8 cellular contexts compared by ENCODE assay signal in genomic region chr17:1491406-1492248, GRCh38. TPM values are rescaled to one million over a fixed set of nuclear protein-coding genes. Genes with fewer than 3 reads are reported as not detected.
A peak's percentile ranks its signal among the peaks of the same experiment; 100 is the strongest.
DNase-seq lines count a peak whose midpoint lies in the region; ATAC-seq and TF ChIP-seq lines count a peak whose summit lies in the region.

No MANE protein-coding gene starts in this region.

- H3K9me3 ChIP-seq in liver (ENCODE audit: control insufficient read depth in 4 of 4, low read length in 3 of 4) (no peaks in the 10 kb centered on the region), stomach smooth muscle (ENCODE audit: control insufficient read depth in 2 of 2, low read length in 2 of 2) (no peaks in the 10 kb centered on the region)

- TF ChIP-seq RAD21 in liver (IDR thresholded peaks at IDR 0.05): no peak

- H3K9ac ChIP-seq in liver (ENCODE audit: low read depth in 1 of 2, low read length in 2 of 2): peak overlapping the region in 1 of 2 donors; percentile 28
- H3K9ac ChIP-seq in stomach smooth muscle (ENCODE audit: low read length in 2 of 2): peak overlapping the region; percentile 71 to 73

- no peaks in the 10 kb centered on the region for H3K9me3 Mint-ChIP-seq in T-helper 1 cell treated with Interleukin-12 subunit alpha and Interleukin-12 subunit beta and Interleukin-4 antibody, amounts not matched to agents 30 μg/mL and 1 μg/mL, for 36 hours
- H3K9me3 Mint-ChIP-seq in dendritic cell treated with granulocyte-macrophage colony-stimulating factor and Interleukin-4, amounts not matched to agents 40 ng/mL and 50 ng/mL, for 4 days: no peaks in the 10 kb centered on the region

- H3K4me1 Mint-ChIP-seq in T-helper 1 cell treated with Interleukin-12 subunit alpha and Interleukin-12 subunit beta and Interleukin-4 antibody, amounts not matched to agents 30 μg/mL and 1 μg/mL, for 36 hours (ENCODE audit: low read depth): peaks cover 16% of the 10 kb centered on the region
- H3K4me1 Mint-ChIP-seq in dendritic cell treated with granulocyte-macrophage colony-stimulating factor and Interleukin-4, amounts not matched to agents 40 ng/mL and 50 ng/mL, for 4 days (ENCODE audit: low read depth): peaks cover 67% of the 10 kb centered on the region

- peak overlapping the region; percentile 76 to 83 for H3K27ac ChIP-seq in liver (ENCODE audit: low read depth in 1 of 2, low read length in 2 of 2)
- H3K27ac ChIP-seq in stomach smooth muscle (ENCODE audit: low read length): peak overlapping the region; percentile 84

- H3K4me3 ChIP-seq in liver (ENCODE audit: low read depth in 1 of 3, low read length in 3 of 3) (peak overlapping the region; percentile 80 to 94 (median 85)), stomach smooth muscle (ENCODE audit: low read length in 2 of 2) (peak overlapping the region; percentile 57 to 79)

- H3K27ac Mint-ChIP-seq in T-helper 1 cell treated with Interleukin-12 subunit alpha and Interleukin-12 subunit beta and Interleukin-4 antibody, amounts not matched to agents 30 μg/mL and 1 μg/mL, for 36 hours: peak overlapping the region; percentile 71
- H3K27ac Mint-ChIP-seq in dendritic cell treated with granulocyte-macrophage colony-stimulating factor and Interleukin-4, amounts not matched to agents 40 ng/mL and 50 ng/mL, for 4 days: peak overlapping the region; percentile 86

- H3K36me3 ChIP-seq in liver (ENCODE audit: control insufficient read depth in 4 of 4, insufficient read depth in 3 of 4, low read depth in 1 of 4, low read length in 3 of 4) (peaks cover 1 to 20% (median 10%) of the 10 kb centered on the region in 4 donors), stomach smooth muscle (ENCODE audit: control insufficient read depth in 2 of 2, insufficient read depth in 2 of 2, low read length in 2 of 2) (peaks cover 0 to 7% of the 10 kb centered on the region in 2 donors)

- H3K27me3 Mint-ChIP-seq in T-helper 1 cell treated with Interleukin-12 subunit alpha and Interleukin-12 subunit beta and Interleukin-4 antibody, amounts not matched to agents 30 μg/mL and 1 μg/mL, for 36 hours (ENCODE audit: low read depth): no peaks in the 10 kb centered on the region
- peaks cover 12% of the 10 kb centered on the region for H3K27me3 Mint-ChIP-seq in dendritic cell treated with granulocyte-macrophage colony-stimulating factor and Interleukin-4, amounts not matched to agents 40 ng/mL and 50 ng/mL, for 4 days

- ATAC-seq in HG03108 (IDR thresholded peaks at IDR 0.05; ENCODE audit: unreplicated experiment) (peak; percentile 25), GM21390 (IDR thresholded peaks at IDR 0.05; ENCODE audit: unreplicated experiment) (no peak)

- H3K27me3 ChIP-seq in liver (ENCODE audit: control insufficient read depth in 4 of 4, insufficient read depth in 4 of 4, low read length in 3 of 4) (no peaks in the 10 kb centered on the region), stomach smooth muscle (ENCODE audit: control insufficient read depth in 1 of 2, insufficient read depth in 2 of 2, low read length in 2 of 2) (no peaks in the 10 kb centered on the region)

- peak overlapping the region; percentile 78 for H3K4me3 Mint-ChIP-seq in T-helper 1 cell treated with Interleukin-12 subunit alpha and Interleukin-12 subunit beta and Interleukin-4 antibody, amounts not matched to agents 30 μg/mL and 1 μg/mL, for 36 hours
- H3K4me3 Mint-ChIP-seq in dendritic cell treated with granulocyte-macrophage colony-stimulating factor and Interleukin-4, amounts not matched to agents 40 ng/mL and 50 ng/mL, for 4 days: peak overlapping the region; percentile 90

- peak; percentile 47 for DNase-seq in activated gamma-delta T cell (lab: John Stamatoyannopoulos, UW)
- DNase-seq in activated gamma-delta T cell treated with Interleukin-2 at 50 U/mL for 16 hours: no peak

- no peak for TF ChIP-seq CTCF in liver (IDR thresholded peaks at IDR 0.05; ENCODE audit: low read depth, low read length, missing input control)

- intact Hi-C loops in dendritic cell treated with granulocyte-macrophage colony-stimulating factor and Interleukin-4, amounts not matched to agents 40 ng/mL and 50 ng/mL, for 4 days (cut with micrococcal nuclease): loop anchor here (2.0 kb wide), 2 partner anchors 25 to 35 kb away; partner anchors contain the start of genes CRK and INPP5K

- peaks cover 1% of the 10 kb centered on the region for H3K36me3 Mint-ChIP-seq in T-helper 1 cell treated with Interleukin-12 subunit alpha and Interleukin-12 subunit beta and Interleukin-4 antibody, amounts not matched to agents 30 μg/mL and 1 μg/mL, for 36 hours (ENCODE audit: low read depth)
- peaks cover 50% of the 10 kb centered on the region for H3K36me3 Mint-ChIP-seq in dendritic cell treated with granulocyte-macrophage colony-stimulating factor and Interleukin-4, amounts not matched to agents 40 ng/mL and 50 ng/mL, for 4 days (ENCODE audit: low read depth)

- WGBS in liver: 3% methylated on average over 99 of the region's 99 CpGs

- peaks cover 14 to 52% (median 29%) of the 10 kb centered on the region in 4 donors for H3K4me1 ChIP-seq in liver (ENCODE audit: control insufficient read depth in 4 of 4, insufficient read depth in 4 of 4, low read length in 3 of 4)
- peaks cover 91% of the 10 kb centered on the region for H3K4me1 ChIP-seq in stomach smooth muscle (ENCODE audit: control insufficient read depth, insufficient read depth, low read length)

TF ChIP-seq in liver, 16 proteins besides CTCF, POLR2A, EP300 and RAD21:
- TF ChIP-seq SP1 (IDR thresholded peaks at IDR 0.05) (no peak), YY1 (IDR thresholded peaks at IDR 0.05) (no peak), HNF4G (IDR thresholded peaks at IDR 0.05) (no peak), MAX (IDR thresholded peaks at IDR 0.05) (no peak), FOXA1 (IDR thresholded peaks at IDR 0.05) (no peak)
- TF ChIP-seq, protein P1, sequence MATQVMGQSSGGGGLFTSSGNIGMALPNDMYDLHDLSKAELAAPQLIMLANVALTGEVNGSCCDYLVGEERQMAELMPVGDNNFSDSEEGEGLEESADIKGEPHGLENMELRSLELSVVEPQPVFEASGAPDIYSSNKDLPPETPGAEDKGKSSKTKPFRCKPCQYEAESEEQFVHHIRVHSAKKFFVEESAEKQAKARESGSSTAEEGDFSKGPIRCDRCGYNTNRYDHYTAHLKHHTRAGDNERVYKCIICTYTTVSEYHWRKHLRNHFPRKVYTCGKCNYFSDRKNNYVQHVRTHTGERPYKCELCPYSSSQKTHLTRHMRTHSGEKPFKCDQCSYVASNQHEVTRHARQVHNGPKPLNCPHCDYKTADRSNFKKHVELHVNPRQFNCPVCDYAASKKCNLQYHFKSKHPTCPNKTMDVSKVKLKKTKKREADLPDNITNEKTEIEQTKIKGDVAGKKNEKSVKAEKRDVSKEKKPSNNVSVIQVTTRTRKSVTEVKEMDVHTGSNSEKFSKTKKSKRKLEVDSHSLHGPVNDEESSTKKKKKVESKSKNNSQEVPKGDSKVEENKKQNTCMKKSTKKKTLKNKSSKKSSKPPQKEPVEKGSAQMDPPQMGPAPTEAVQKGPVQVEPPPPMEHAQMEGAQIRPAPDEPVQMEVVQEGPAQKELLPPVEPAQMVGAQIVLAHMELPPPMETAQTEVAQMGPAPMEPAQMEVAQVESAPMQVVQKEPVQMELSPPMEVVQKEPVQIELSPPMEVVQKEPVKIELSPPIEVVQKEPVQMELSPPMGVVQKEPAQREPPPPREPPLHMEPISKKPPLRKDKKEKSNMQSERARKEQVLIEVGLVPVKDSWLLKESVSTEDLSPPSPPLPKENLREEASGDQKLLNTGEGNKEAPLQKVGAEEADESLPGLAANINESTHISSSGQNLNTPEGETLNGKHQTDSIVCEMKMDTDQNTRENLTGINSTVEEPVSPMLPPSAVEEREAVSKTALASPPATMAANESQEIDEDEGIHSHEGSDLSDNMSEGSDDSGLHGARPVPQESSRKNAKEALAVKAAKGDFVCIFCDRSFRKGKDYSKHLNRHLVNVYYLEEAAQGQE (IDR thresholded peaks at IDR 0.05): no peak

RNA-seq across cellular contexts. Expression of gene MYO1C, which starts 0.9 kb away (rescaled TPM):
- total RNA-seq in liver: 10 to 100 TPM; 20.3 to 61.7 TPM
- polyA plus RNA-seq in liver: 10 to 100 TPM; 22.9 to 33.6 TPM

RNA-seq across cellular contexts. Expression of gene INPP5K, which starts 24.8 kb away (rescaled TPM):
- 10 to 100 TPM; 19.2 to 47.1 TPM for total RNA-seq in liver
- 10 to 100 TPM in 1 of 2 donors, 1 to 10 TPM in 1; 9.9 to 12.5 TPM for polyA plus RNA-seq in liver

RNA-seq across cellular contexts. Expression of gene CRK, which starts 35.6 kb away (rescaled TPM):
- total RNA-seq in liver: 10 to 100 TPM; 35.9 to 69.9 TPM
- 10 to 100 TPM; 29.5 to 33.7 TPM for polyA plus RNA-seq in liver
